Comparison of ENCODE assay signal across 8 cellular contexts in genomic region chr2:230714122-230714453, GRCh38. TPM values are rescaled to one million over a fixed set of nuclear protein-coding genes. Genes with fewer than 3 reads are reported as not detected.
DNase-seq lines count a peak whose midpoint lies in the region; ATAC-seq and TF ChIP-seq lines count a peak whose summit lies in the region.

No MANE protein-coding gene starts in this region.

- RAD21 ChIA-PET in HCT116 (lab: Charles Lee; ENCODE audit: low non-redundant PET in 1 of 2, low total read pairs in 2 of 2, uncharacterized antibody in 2 of 2, unreplicated experiment in 2 of 2) = no interaction called here

- POLR2A ChIA-PET in HCT116 (lab: Charles Lee) = interaction anchor here (0.9 kb wide), 1 partner anchor 9 kb away, joined by 3 read pairs; no protein-coding TSS in a partner anchor

- TF ChIP-seq RAD21 in HCT116 (IDR thresholded peaks at IDR 0.05; ENCODE audit: low read depth) (no peak), liver (IDR thresholded peaks at IDR 0.05) (no peak)

- peaks cover 15 to 28% of the 10 kb centered on the region in 2 experiments; a peak in 3 of 4 replicates for H3K4me1 ChIP-seq in HCT116 (ENCODE audit: control insufficient read depth in 1 of 2, insufficient read depth in 2 of 2, low read length in 2 of 2)
- H3K4me1 ChIP-seq in liver (ENCODE audit: control insufficient read depth in 4 of 4, insufficient read depth in 4 of 4, low read length in 3 of 4) = peaks cover 4 to 29% (median 21%) of the 10 kb centered on the region in 4 donors

- H3K4me3 ChIP-seq in HCT116 (replicated peaks in 1 of 2; ENCODE audit: low read depth in 1 of 2, low read length in 2 of 2) = peak overlapping the region; percentile 68 to 85
- H3K4me3 ChIP-seq in choroid plexus epithelial cell (ENCODE audit: low read depth, low read length) = peak overlapping the region; percentile 81
- H3K4me3 ChIP-seq in liver (ENCODE audit: low read depth in 1 of 3, low read length in 3 of 3) = peak overlapping the region; percentile 70 to 99 (median 76)

- H3K9ac ChIP-seq in HCT116 (ENCODE audit: low read length) (peak overlapping the region; percentile 82), liver (ENCODE audit: low read depth in 1 of 2, low read length in 2 of 2) (peak overlapping the region in 1 of 2 donors; percentile 97)

- H3K9me2 ChIP-seq in HCT116 (ENCODE audit: insufficient read depth) = no peaks in the 10 kb centered on the region

- TSS peak; percentile 54 for BruUV-seq in HCT116 (replicated peaks; lab: Mats Ljungman, UMichigan)

- no peaks in the 10 kb centered on the region for H3K27me3 ChIP-seq in HCT116 (ENCODE audit: insufficient read depth, low read length)
- H3K27me3 ChIP-seq in liver (ENCODE audit: control insufficient read depth in 4 of 4, insufficient read depth in 4 of 4, low read length in 3 of 4) = no peaks in the 10 kb centered on the region

- no peak overlapping the region for H2AFZ ChIP-seq in HCT116 (ENCODE audit: low read depth, low read length, poor library complexity, severe bottlenecking)

- H3K36me3 ChIP-seq in HCT116 (ENCODE audit: control insufficient read depth in 1 of 2, insufficient read depth in 2 of 2, low read length in 2 of 2) (peaks cover 0 to 2% of the 10 kb centered on the region in 2 experiments; a peak in 1 of 4 replicates), liver (ENCODE audit: control insufficient read depth in 4 of 4, insufficient read depth in 3 of 4, low read depth in 1 of 4, low read length in 3 of 4) (peaks cover 0 to 2% (median 0%) of the 10 kb centered on the region in 4 donors)

- peaks cover 9% of the 10 kb centered on the region; the same call in 1 of the 2 replicates for H4K20me1 ChIP-seq in HCT116 (ENCODE audit: insufficient read depth)

- DNase-seq in Daoy (ENCODE audit: low read depth) (peak; percentile 63), HCT116 (ENCODE audit: low read depth, low spot score) (no peak), SW480 (ENCODE audit: low spot score) (peak; percentile 41), choroid plexus epithelial cell (ENCODE audit: low read depth) (peak; percentile 84), OCI-M2 (lab: John Stamatoyannopoulos, UW; ENCODE audit: unreplicated experiment) (no peak)
- DNase-seq in stimulated activated naive CD4-positive, alpha-beta T cell treated with Interleukin-2 at 50 U/mL for 16 hours (lab: John Stamatoyannopoulos, UW) = peak; percentile 23
- no peak for DNase-seq in activated effector memory CD4-positive, alpha-beta T cell treated with Interleukin-2 at 50 U/mL for 16 hours

- CTCF ChIA-PET in HCT116 (lab: Charles Lee) = interaction anchor here (1.5 to 2.1 kb wide), 2 partner anchors 48 to 84 kb away, joined by 5 to 8 read pairs; no protein-coding TSS in a partner anchor

- peaks cover 62% of the 10 kb centered on the region for H3K79me2 ChIP-seq in HCT116 (ENCODE audit: insufficient read depth, low read length)

- intact Hi-C loops in HCT116 (cut with micrococcal nuclease) = loop anchor here (5.0 to 10.0 kb wide), 2 partner anchors 99 to 392 kb away; no protein-coding TSS in a partner anchor

- H3K4me2 ChIP-seq in HCT116 (ENCODE audit: low read length) = peak overlapping the region; percentile 93

- no peaks in the 10 kb centered on the region for H3K9me3 ChIP-seq in HCT116 (ENCODE audit: control insufficient read depth in 1 of 2, insufficient read depth in 1 of 2, low read depth in 1 of 2, low read length in 2 of 2)
- no peaks in the 10 kb centered on the region for H3K9me3 ChIP-seq in liver (ENCODE audit: control insufficient read depth in 4 of 4, low read length in 3 of 4)

- H3K27ac ChIP-seq in HCT116 (ENCODE audit: low read depth, low read length) (peak overlapping the region; percentile 77), liver (ENCODE audit: low read depth in 1 of 2, low read length in 2 of 2) (peak overlapping the region; percentile 75 to 84)

- ATAC-seq in HCT116 = no peak

- TF ChIP-seq CTCF in HCT116 (IDR thresholded peaks at IDR 0.05 in 2 of 3, conservative IDR thresholded peaks at IDR 0.05 in 1 of 3; ENCODE audit: borderline replicate concordance in 1 of 3, insufficient read depth in 1 of 3, low read depth in 2 of 3, low read length in 2 of 3) = no peak
- no peak for TF ChIP-seq CTCF in choroid plexus epithelial cell (conservative IDR thresholded peaks at IDR 0.05; ENCODE audit: low read depth, low read length)
- no peak for TF ChIP-seq CTCF in liver (IDR thresholded peaks at IDR 0.05; ENCODE audit: low read depth, low read length, missing input control)

- TF ChIP-seq POLR2A in HCT116 (IDR thresholded peaks at IDR 0.05; ENCODE audit: borderline replicate concordance, extremely low read depth, insufficient read depth, insufficient read length) = no peak

- WGBS in liver = 1% methylated on average over 4 of the region's 4 CpGs

TF ChIP-seq in HCT116, 20 proteins besides CTCF, POLR2A, EP300 and RAD21:
- no peak for TF ChIP-seq POLR2AphosphoS5 (IDR thresholded peaks at IDR 0.05; ENCODE audit: low read depth, low read length)
- TF ChIP-seq ZNF274 (IDR thresholded peaks at IDR 0.05; ENCODE audit: low read depth, low read length) = no peak
- TF ChIP-seq JUND (IDR thresholded peaks at IDR 0.05) = 0 out of 2 replicates have a peak, but pooled peaks have one; percentile 31
- TF ChIP-seq EZH2phosphoT487 (IDR thresholded peaks at IDR 0.05; ENCODE audit: borderline replicate concordance) = no peak
- TF ChIP-seq CBX3 (IDR thresholded peaks at IDR 0.05; ENCODE audit: low read depth) = no peak
- peak; percentile 33; the same call in 1 of the 2 replicates for TF ChIP-seq SIN3A (IDR thresholded peaks at IDR 0.05; ENCODE audit: low read depth)
- TF ChIP-seq TCF7L2 (IDR thresholded peaks at IDR 0.05; ENCODE audit: borderline replicate concordance, extremely low read depth, insufficient read depth, insufficient read length) = no peak
- TF ChIP-seq FOSL1 (IDR thresholded peaks at IDR 0.05; ENCODE audit: low read depth) = no peak
TF ChIP-seq in HCT116: peak in this region for 2.

TF ChIP-seq in liver, 16 proteins besides CTCF, POLR2A, EP300 and RAD21:
- TF ChIP-seq ZBTB33 (IDR thresholded peaks at IDR 0.05) = no peak

RNA-seq across cellular contexts. Expression of gene CAB39, which starts 1.4 kb away (rescaled TPM):
- 72.1 and 76.8 TPM in 2 replicates for total RNA-seq in Daoy (2014; rRNA removed; shearing (Covaris generic))
- total RNA-seq in HCT116 (2021; ENCODE audit: unreplicated experiment) = 63.6 TPM
- 25.9 and 37.3 TPM in 2 replicates for polyA plus RNA-seq in HCT116 (2012)
- 10 to 100 TPM; 37.6 to 39.8 TPM for total RNA-seq in liver
- polyA plus RNA-seq in liver = 10 to 100 TPM in 1 of 2 donors, 1 to 10 TPM in 1; 9.2 to 15.4 TPM

Comparison
In these comparisons a context has a peak if more than half of its experiments do, and no peak if none do; other contexts are left out.
1. DNase-seq: peak in Daoy (single experiment), SW480 (single experiment), choroid plexus epithelial cell (single experiment) and stimulated activated naive CD4-positive, alpha-beta T cell treated with Interleukin-2 at 50 U/mL for 16 hours (single experiment); none in HCT116 (single experiment), activated effector memory CD4-positive, alpha-beta T cell treated with Interleukin-2 at 50 U/mL for 16 hours (single experiment) and OCI-M2 (single experiment).
2. Peak in every context shown above with its lines, with median percentiles within 50 percentile points of each other: H3K4me3 ChIP-seq.